In genomic region chr2:179842498-179843153, GRCh38 we compare ENCODE assay signal across 9 cellular contexts. TPM values are rescaled to one million over a fixed set of nuclear protein-coding genes. Genes with fewer than 3 reads are reported as not detected.
DNase-seq lines count a peak whose midpoint lies in the region; ATAC-seq and TF ChIP-seq lines count a peak whose summit lies in the region.
"Had no signal": no experiment of that assay in that cellular context is flagged by ENCODE, and none has a peak within 500 bp of the region (broad histone marks: within the 10 kb centered on the region; RNA-seq: fewer than 3 reads in every experiment).

No MANE protein-coding gene starts in this region.

- peaks cover 2% of the 10 kb centered on the region for H3K27me3 ChIP-seq in adipocyte (replicated peaks; ENCODE audit: control insufficient read depth, insufficient read depth, low read length)
- H3K27me3 ChIP-seq: thyroid gland had no signal

- ATAC-seq in activated CD4-positive, CD25-positive, alpha-beta regulatory T cell treated with anti-CD3 and anti-CD28 coated beads, Interleukin-2, amount 50 U/mL, for 24 hours, result no peak
- ATAC-seq in GM21786 (IDR thresholded peaks at IDR 0.05; ENCODE audit: unreplicated experiment) (no peak), HG03565 (IDR thresholded peaks at IDR 0.05; ENCODE audit: unreplicated experiment) (no peak)

- no peaks in the 10 kb centered on the region for H3K36me3 ChIP-seq in adipocyte (ENCODE audit: control insufficient read depth, insufficient read depth, low read length, severe bottlenecking)
- H3K36me3 ChIP-seq: thyroid gland had no signal

- no peaks in the 10 kb centered on the region for H3K9me3 ChIP-seq in adipocyte (ENCODE audit: control insufficient read depth, low read length)
- H3K9me3 ChIP-seq: thyroid gland had no signal

- TF ChIP-seq RAD21 in Ishikawa (IDR thresholded peaks at IDR 0.05; ENCODE audit: low read depth), result peak; percentile 38; the same call in 1 of the 2 replicates

- DNase-seq in adipocyte (ENCODE audit: low read depth), result peak; percentile 42
- peak; percentile 22 to 53 for DNase-seq in lung microvascular endothelial cell (ENCODE audit: low read depth in 2 of 2)
- no peak for DNase-seq in Ammon's horn (ENCODE audit: low spot score)

- no peak for TF ChIP-seq EP300 in Ishikawa (IDR thresholded peaks at IDR 0.05; ENCODE audit: borderline replicate concordance)

- H3K9ac ChIP-seq in adipocyte (ENCODE audit: low read length), result no peak overlapping the region

- H3K4me1 ChIP-seq in adipocyte (ENCODE audit: control insufficient read depth, insufficient read depth, low read length), result no peaks in the 10 kb centered on the region
- H3K4me1 ChIP-seq: thyroid gland had no signal

- no peak overlapping the region for H3K4me3 ChIP-seq in GM12875 (ENCODE audit: low read depth, low read length)
- H3K4me3 ChIP-seq in adipocyte (ENCODE audit: low read length), result no peak overlapping the region
- H3K4me3 ChIP-seq: thyroid gland had no signal

- peak; percentile 59; the same call in 1 of the 2 replicates for TF ChIP-seq CTCF in GM12875 (IDR thresholded peaks at IDR 0.05; ENCODE audit: borderline replicate concordance, insufficient read depth, low read depth, low read length)

TF ChIP-seq in Ishikawa, 13 proteins besides CTCF, POLR2A, EP300 and RAD21:
- TF ChIP-seq TAF1 (IDR thresholded peaks at IDR 0.05; ENCODE audit: low read depth) (no peak), EGR1 (IDR thresholded peaks at IDR 0.05) (no peak)

RNA-seq across cellular contexts. Expression of gene ZNF385B, which starts 18.8 kb away (rescaled TPM):
- total RNA-seq in lung microvascular endothelial cell, result not detected in 2 replicates
